Comparison of ENCODE assay signal across 2 cellular contexts in genomic region chr5:148807845-148808244, GRCh38.
TF ChIP-seq lines count a peak whose summit lies in the region.

No MANE protein-coding gene starts in this region.

TF ChIP-seq in GM23338, 12 proteins besides CTCF, POLR2A, EP300 and RAD21:
- TF ChIP-seq STAT1 (IDR thresholded peaks at IDR 0.05; ENCODE audit: unreplicated experiment) (no peak), ZNF114 (CRISPR knock-in tag; IDR thresholded peaks at IDR 0.05) (no peak), REST (IDR thresholded peaks at IDR 0.05; ENCODE audit: unreplicated experiment) (no peak), ZNF462 (CRISPR knock-in tag; IDR thresholded peaks at IDR 0.05) (no peak), CREB1 (CRISPR knock-in tag; IDR thresholded peaks at IDR 0.05; ENCODE audit: low read depth) (no peak), ZNF331 (CRISPR knock-in tag; IDR thresholded peaks at IDR 0.05; ENCODE audit: low read depth) (no peak), EZH2phosphoT487 (IDR thresholded peaks at IDR 0.05; ENCODE audit: unreplicated experiment) (no peak), JUNB (IDR thresholded peaks at IDR 0.05; ENCODE audit: unreplicated experiment) (no peak), NANOG (IDR thresholded peaks at IDR 0.05; ENCODE audit: borderline replicate concordance) (no peak), EZH2 (IDR thresholded peaks at IDR 0.05; ENCODE audit: low read depth, unreplicated experiment) (no peak), POLR2AphosphoS5 (IDR thresholded peaks at IDR 0.05; ENCODE audit: low read depth) (no peak)
- TF ChIP-seq, protein P1, sequence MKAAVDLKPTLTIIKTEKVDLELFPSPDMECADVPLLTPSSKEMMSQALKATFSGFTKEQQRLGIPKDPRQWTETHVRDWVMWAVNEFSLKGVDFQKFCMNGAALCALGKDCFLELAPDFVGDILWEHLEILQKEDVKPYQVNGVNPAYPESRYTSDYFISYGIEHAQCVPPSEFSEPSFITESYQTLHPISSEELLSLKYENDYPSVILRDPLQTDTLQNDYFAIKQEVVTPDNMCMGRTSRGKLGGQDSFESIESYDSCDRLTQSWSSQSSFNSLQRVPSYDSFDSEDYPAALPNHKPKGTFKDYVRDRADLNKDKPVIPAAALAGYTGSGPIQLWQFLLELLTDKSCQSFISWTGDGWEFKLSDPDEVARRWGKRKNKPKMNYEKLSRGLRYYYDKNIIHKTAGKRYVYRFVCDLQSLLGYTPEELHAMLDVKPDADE (IDR thresholded peaks at IDR 0.05), result no peak

TF ChIP-seq in K562, 482 proteins besides CTCF, POLR2A, EP300 and RAD21:
- no peak for TF ChIP-seq ZNF41 (CRISPR knock-in tag; conservative IDR thresholded peaks at IDR 0.05)
- TF ChIP-seq JUND (IDR thresholded peaks at IDR 0.05; ENCODE audit: borderline replicate concordance, low read depth, low read length), result peak; percentile 62; the same call in 1 of the 2 replicates
- TF ChIP-seq JUND (tag; IDR thresholded peaks at IDR 0.05; ENCODE audit: borderline replicate concordance, low read depth, low read length), result peak; percentile 36; the same call in 1 of the 3 replicates
- no peak for TF ChIP-seq TBL1XR1 (IDR thresholded peaks at IDR 0.05; ENCODE audit: low read length in 2 of 2)
- TF ChIP-seq ADNP (tag; IDR thresholded peaks at IDR 0.05), result no peak
- no peak for TF ChIP-seq PCBP2 (IDR thresholded peaks at IDR 0.05; ENCODE audit: low read depth, low read length, poor library complexity, severe bottlenecking)
- no peak for TF ChIP-seq ZNF764 (CRISPR knock-in tag; IDR thresholded peaks at IDR 0.05; ENCODE audit: low read depth)
- no peak for TF ChIP-seq TAL1 (IDR thresholded peaks at IDR 0.05)
- TF ChIP-seq, protein P2, sequence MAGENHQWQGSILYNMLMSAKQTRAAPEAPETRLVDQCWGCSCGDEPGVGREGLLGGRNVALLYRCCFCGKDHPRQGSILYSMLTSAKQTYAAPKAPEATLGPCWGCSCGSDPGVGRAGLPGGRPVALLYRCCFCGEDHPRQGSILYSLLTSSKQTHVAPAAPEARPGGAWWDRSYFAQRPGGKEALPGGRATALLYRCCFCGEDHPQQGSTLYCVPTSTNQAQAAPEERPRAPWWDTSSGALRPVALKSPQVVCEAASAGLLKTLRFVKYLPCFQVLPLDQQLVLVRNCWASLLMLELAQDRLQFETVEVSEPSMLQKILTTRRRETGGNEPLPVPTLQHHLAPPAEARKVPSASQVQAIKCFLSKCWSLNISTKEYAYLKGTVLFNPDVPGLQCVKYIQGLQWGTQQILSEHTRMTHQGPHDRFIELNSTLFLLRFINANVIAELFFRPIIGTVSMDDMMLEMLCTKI (IDR thresholded peaks at IDR 0.05; ENCODE audit: partially characterized antibody), result no peak
- TF ChIP-seq CTBP1 (IDR thresholded peaks at IDR 0.05; ENCODE audit: borderline replicate concordance), result peak; percentile 78; the same call in 1 of the 2 replicates
- TF ChIP-seq RCOR1 (IDR thresholded peaks at IDR 0.05; ENCODE audit: borderline replicate concordance in 1 of 2, low read depth in 2 of 2, low read length in 2 of 2), result peak in 1 of 2 experiments; percentile 57; a peak in 2 of 4 replicates
- 0 out of 2 replicates have a peak, but pooled peaks have one; percentile 21 for TF ChIP-seq SMARCE1 (IDR thresholded peaks at IDR 0.05)
- no peak for TF ChIP-seq RB1 (IDR thresholded peaks at IDR 0.05; ENCODE audit: low read depth)
- no peak for TF ChIP-seq ZNF76 (CRISPR knock-in tag; IDR thresholded peaks at IDR 0.05; ENCODE audit: borderline replicate concordance)
- no peak for TF ChIP-seq CEBPB (tag; IDR thresholded peaks at IDR 0.05)
- peak; percentile 99 for TF ChIP-seq MAFF (IDR thresholded peaks at IDR 0.05; ENCODE audit: low read length)
- TF ChIP-seq HNRNPLL (IDR thresholded peaks at IDR 0.05; ENCODE audit: low read depth, low read length, poor library complexity, severe bottlenecking), result peak; percentile 75
- no peak for TF ChIP-seq ZC3H4 (CRISPR knock-in tag; IDR thresholded peaks at IDR 0.05; ENCODE audit: borderline replicate concordance)
- TF ChIP-seq RFX1 (IDR thresholded peaks at IDR 0.05), result peak; percentile 45
- TF ChIP-seq BHLHE40 (IDR thresholded peaks at IDR 0.05; ENCODE audit: low read length), result peak; percentile 34; the same call in 1 of the 2 replicates
- no peak for TF ChIP-seq RFX5 (IDR thresholded peaks at IDR 0.05; ENCODE audit: low read depth, low read length)
- peak in 1 of 2 experiments; percentile 29; a peak in 1 of 4 replicates for TF ChIP-seq NRF1 (conservative IDR thresholded peaks at IDR 0.05 in 1 of 2, IDR thresholded peaks at IDR 0.05 in 1 of 2)
- TF ChIP-seq EZH2 (IDR thresholded peaks at IDR 0.05; ENCODE audit: borderline replicate concordance, low read depth, low read length), result no peak
- peak; percentile 48 for TF ChIP-seq HMBOX1 (IDR thresholded peaks at IDR 0.05)
- peak; percentile 7; the same call in 1 of the 2 replicates for TF ChIP-seq JUN (IDR thresholded peaks at IDR 0.05; ENCODE audit: borderline replicate concordance, low read depth, low read length)
- no peak for TF ChIP-seq JUN (CRISPR knock-in tag; IDR thresholded peaks at IDR 0.05; ENCODE audit: borderline replicate concordance)
- TF ChIP-seq ZNF316 (IDR thresholded peaks at IDR 0.05), result peak; percentile 99
- TF ChIP-seq EWSR1 (IDR thresholded peaks at IDR 0.05; ENCODE audit: borderline replicate concordance, low read depth, partially characterized antibody), result no peak
- TF ChIP-seq ATF7 (IDR thresholded peaks at IDR 0.05), result peak; percentile 31; the same call in 1 of the 2 replicates
- 0 out of 2 replicates have a peak, but pooled peaks have one; percentile 27 for TF ChIP-seq ZNF644 (tag; IDR thresholded peaks at IDR 0.05; ENCODE audit: low read depth)
- TF ChIP-seq KLF1 (tag; IDR thresholded peaks at IDR 0.05), result no peak
- TF ChIP-seq CBFA2T3 (IDR thresholded peaks at IDR 0.05), result 0 out of 2 replicates have a peak, but pooled peaks have one; percentile 33
- TF ChIP-seq ZNF134 (CRISPR knock-in tag; conservative IDR thresholded peaks at IDR 0.05), result no peak
- peak; percentile 43; the same call in 1 of the 2 replicates for TF ChIP-seq DPF2 (IDR thresholded peaks at IDR 0.05)
- TF ChIP-seq ARID1B (IDR thresholded peaks at IDR 0.05), result peak; percentile 65
- TF ChIP-seq RBM39 (optimal IDR thresholded peaks at IDR 0.05; ENCODE audit: low read depth, low read length), result no peak
- TF ChIP-seq FOXK2 (conservative IDR thresholded peaks at IDR 0.05 in 1 of 2, IDR thresholded peaks at IDR 0.05 in 1 of 2; ENCODE audit: low read depth in 2 of 2), result peak in 1 of 2 experiments; percentile 81; a peak in 2 of 4 replicates
- TF ChIP-seq CHCHD3 (CRISPR knock-in tag; IDR thresholded peaks at IDR 0.05), result no peak
- TF ChIP-seq C11orf30 (IDR thresholded peaks at IDR 0.05; ENCODE audit: low read depth), result peak; percentile 99
- TF ChIP-seq ZBTB7A (IDR thresholded peaks at IDR 0.05; ENCODE audit: borderline replicate concordance, control insufficient read depth, low read depth, low read length), result no peak
- TF ChIP-seq MAFG (tag; conservative IDR thresholded peaks at IDR 0.05), result peak; percentile 99
- TF ChIP-seq MCM3 (IDR thresholded peaks at IDR 0.05), result no peak
- peak; percentile 99 for TF ChIP-seq MAFK (IDR thresholded peaks at IDR 0.05; ENCODE audit: low read length)
- TF ChIP-seq FOXA3 (CRISPR knock-in tag; conservative IDR thresholded peaks at IDR 0.05 in 1 of 2, IDR thresholded peaks at IDR 0.05 in 1 of 2), result peak; percentile 68 to 81; a peak in 3 of 4 replicates
- no peak for TF ChIP-seq HNRNPUL1 (IDR thresholded peaks at IDR 0.05; ENCODE audit: low read length)
- peak; percentile 81 for TF ChIP-seq FOXJ3 (CRISPR knock-in tag; IDR thresholded peaks at IDR 0.05)
- no peak for TF ChIP-seq RBM15 (IDR thresholded peaks at IDR 0.05; ENCODE audit: insufficient read depth, low read length)
- TF ChIP-seq HDAC6 (IDR thresholded peaks at IDR 0.05; ENCODE audit: low read depth, low read length), result no peak
- no peak for TF ChIP-seq CBX8 (IDR thresholded peaks at IDR 0.05; ENCODE audit: borderline replicate concordance, extremely low read depth, low read depth, low read length, poor library complexity, severe bottlenecking)
- no peak for TF ChIP-seq HCFC1 (IDR thresholded peaks at IDR 0.05; ENCODE audit: low read depth, low read length)
- TF ChIP-seq ZNF785 (CRISPR knock-in tag; IDR thresholded peaks at IDR 0.05), result no peak
- no peak for TF ChIP-seq TSC22D4 (tag; IDR thresholded peaks at IDR 0.05)
- TF ChIP-seq ETV6 (IDR thresholded peaks at IDR 0.05; ENCODE audit: borderline replicate concordance in 1 of 2, low read depth in 2 of 2, low read length in 1 of 2), result no peak
- no peak for TF ChIP-seq ETV6 (CRISPR knock-in tag; IDR thresholded peaks at IDR 0.05; ENCODE audit: borderline replicate concordance)
- no peak for TF ChIP-seq ZFPM2 (CRISPR knock-in tag; IDR thresholded peaks at IDR 0.05)
- no peak for TF ChIP-seq PURB (CRISPR knock-in tag; IDR thresholded peaks at IDR 0.05; ENCODE audit: low read depth)
- no peak for TF ChIP-seq BRCA1 (IDR thresholded peaks at IDR 0.05)
- no peak for TF ChIP-seq BRCA1 (CRISPR knock-in tag; IDR thresholded peaks at IDR 0.05)
- TF ChIP-seq MCM5 (IDR thresholded peaks at IDR 0.05; ENCODE audit: low read depth), result no peak
- no peak for TF ChIP-seq FUS (optimal IDR thresholded peaks at IDR 0.05; ENCODE audit: low read depth, low read length)
- peak; percentile 78 for TF ChIP-seq FOSL1 (tag; conservative IDR thresholded peaks at IDR 0.05)
- TF ChIP-seq CEBPG (CRISPR knock-in tag; IDR thresholded peaks at IDR 0.05), result no peak
- TF ChIP-seq CEBPG (tag; conservative IDR thresholded peaks at IDR 0.05 in 1 of 2, IDR thresholded peaks at IDR 0.05 in 1 of 2), result no peak
- TF ChIP-seq, protein P3, sequence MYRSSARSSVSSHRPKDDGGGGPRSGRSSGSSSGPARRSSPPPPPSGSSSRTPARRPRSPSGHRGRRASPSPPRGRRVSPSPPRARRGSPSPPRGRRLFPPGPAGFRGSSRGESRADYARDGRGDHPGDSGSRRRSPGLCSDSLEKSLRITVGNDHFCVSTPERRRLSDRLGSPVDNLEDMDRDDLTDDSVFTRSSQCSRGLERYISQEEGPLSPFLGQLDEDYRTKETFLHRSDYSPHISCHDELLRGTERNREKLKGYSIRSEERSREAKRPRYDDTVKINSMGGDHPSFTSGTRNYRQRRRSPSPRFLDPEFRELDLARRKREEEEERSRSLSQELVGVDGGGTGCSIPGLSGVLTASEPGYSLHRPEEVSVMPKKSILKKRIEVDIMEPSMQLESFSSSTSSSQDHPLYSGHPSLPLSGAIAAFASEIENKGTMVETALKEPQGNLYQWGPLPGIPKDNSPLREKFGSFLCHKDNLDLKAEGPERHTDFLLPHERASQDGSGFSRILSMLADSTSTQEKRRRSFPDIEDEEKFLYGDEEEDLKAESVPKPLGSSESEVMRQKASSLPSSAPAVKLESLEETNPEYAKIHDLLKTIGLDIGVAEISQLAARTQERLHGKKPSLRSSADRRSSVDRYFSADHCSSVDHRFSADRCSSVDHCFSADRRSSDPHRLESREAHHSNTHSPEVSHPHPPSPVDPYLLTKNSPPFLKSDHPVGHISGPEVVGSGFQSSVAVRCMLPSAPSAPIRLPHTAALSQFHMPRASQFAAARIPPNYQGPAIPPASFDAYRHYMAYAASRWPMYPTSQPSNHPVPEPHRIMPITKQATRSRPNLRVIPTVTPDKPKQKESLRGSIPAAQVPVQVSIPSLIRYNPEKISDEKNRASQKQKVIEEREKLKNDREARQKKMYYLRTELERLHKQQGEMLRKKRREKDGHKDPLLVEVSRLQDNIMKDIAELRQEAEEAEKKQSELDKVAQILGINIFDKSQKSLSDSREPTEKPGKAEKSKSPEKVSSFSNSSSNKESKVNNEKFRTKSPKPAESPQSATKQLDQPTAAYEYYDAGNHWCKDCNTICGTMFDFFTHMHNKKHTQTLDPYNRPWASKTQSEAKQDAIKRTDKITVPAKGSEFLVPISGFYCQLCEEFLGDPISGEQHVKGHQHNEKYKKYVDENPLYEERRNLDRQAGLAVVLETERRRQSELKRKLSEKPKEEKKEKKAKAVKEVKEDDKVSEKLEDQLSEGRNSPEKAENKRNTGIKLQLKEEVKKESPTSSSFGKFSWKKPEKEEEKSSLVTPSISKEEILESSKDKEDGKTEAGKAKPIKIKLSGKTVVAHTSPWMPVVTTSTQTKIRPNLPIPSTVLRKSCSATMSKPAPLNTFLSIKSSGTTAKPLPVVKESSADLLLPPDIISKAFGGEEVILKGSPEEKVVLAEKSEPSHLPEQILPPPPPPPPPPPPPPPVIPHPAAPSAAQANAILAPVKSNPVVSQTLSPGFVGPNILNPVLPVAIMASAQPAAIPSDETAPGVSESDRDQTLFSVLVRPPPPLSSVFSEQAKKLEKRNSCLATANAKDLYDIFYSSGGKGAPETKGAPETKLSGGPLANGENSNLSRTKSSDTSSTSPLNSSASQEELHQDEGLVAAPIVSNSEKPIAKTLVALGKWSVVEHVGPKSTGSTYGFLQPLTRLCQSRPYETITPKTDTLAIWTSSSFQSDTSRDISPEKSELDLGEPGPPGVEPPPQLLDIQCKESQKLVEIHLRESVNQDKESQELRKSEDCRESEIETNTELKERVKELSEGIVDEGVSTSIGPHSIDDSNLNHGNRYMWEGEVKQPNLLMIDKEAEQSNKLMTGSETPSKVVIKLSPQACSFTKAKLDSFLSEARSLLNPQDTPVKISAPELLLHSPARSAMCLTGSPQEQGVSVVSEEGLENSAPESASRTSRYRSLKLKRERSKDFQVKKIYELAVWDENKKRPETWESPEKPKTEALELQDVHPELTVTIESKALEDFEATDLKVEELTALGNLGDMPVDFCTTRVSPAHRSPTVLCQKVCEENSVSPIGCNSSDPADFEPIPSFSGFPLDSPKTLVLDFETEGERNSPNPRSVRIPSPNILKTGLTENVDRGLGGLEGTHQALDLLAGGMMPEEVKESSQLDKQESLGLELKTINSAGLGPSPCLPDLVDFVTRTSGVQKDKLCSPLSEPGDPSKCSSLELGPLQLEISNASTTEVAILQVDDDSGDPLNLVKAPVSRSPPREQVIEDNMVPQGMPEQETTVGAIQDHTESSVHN (IDR thresholded peaks at IDR 0.05; ENCODE audit: borderline replicate concordance in 1 of 2, low read depth in 1 of 2), result 0 out of 4 replicates have a peak, but pooled peaks of 1 of the 2 experiments have one; percentile 37
- peak; percentile 52; the same call in 1 of the 2 replicates for TF ChIP-seq NFRKB (IDR thresholded peaks at IDR 0.05; ENCODE audit: low read depth)
- no peak for TF ChIP-seq ZNF175 (CRISPR knock-in tag; IDR thresholded peaks at IDR 0.05; ENCODE audit: low read depth)
- TF ChIP-seq ETV5 (CRISPR knock-in tag; IDR thresholded peaks at IDR 0.05; ENCODE audit: low read depth), result no peak
- TF ChIP-seq FOXJ2 (tag; IDR thresholded peaks at IDR 0.05), result peak; percentile 96
TF ChIP-seq in K562: peak in this region for 27.
